1 cellular context compared by ENCODE assay signal in genomic region chr14:74240794-74241610, GRCh38.
TF ChIP-seq lines count a peak whose summit lies in the region.

No MANE protein-coding gene starts in this region.

TF ChIP-seq in HepG2, 621 proteins besides CTCF, POLR2A, EP300 and RAD21 (continued from another document):
- TF ChIP-seq ARID5B (CRISPR knock-in tag; IDR thresholded peaks at IDR 0.05) (no peak), TRIM24 (CRISPR knock-in tag; IDR thresholded peaks at IDR 0.05) (no peak), CC2D1A (CRISPR knock-in tag; IDR thresholded peaks at IDR 0.05) (no peak), DBP (CRISPR knock-in tag; IDR thresholded peaks at IDR 0.05; ENCODE audit: not compliant biosample characterization) (no peak), ISX (CRISPR knock-in tag; conservative IDR thresholded peaks at IDR 0.05) (no peak), AGO2 (optimal IDR thresholded peaks at IDR 0.05; ENCODE audit: low read depth, low read length) (no peak), GRHL1 (CRISPR knock-in tag; conservative IDR thresholded peaks at IDR 0.05) (no peak), RFXAP (CRISPR knock-in tag; IDR thresholded peaks at IDR 0.05; ENCODE audit: borderline replicate concordance) (no peak), ZSCAN21 (CRISPR knock-in tag; IDR thresholded peaks at IDR 0.05; ENCODE audit: borderline replicate concordance) (no peak), ZNF704 (CRISPR knock-in tag; IDR thresholded peaks at IDR 0.05; ENCODE audit: borderline replicate concordance) (no peak), PAF1 (CRISPR knock-in tag; IDR thresholded peaks at IDR 0.05) (no peak)
TF ChIP-seq in HepG2: peak in this region for 0.
